ENCODE assay signal across 23 cellular contexts in genomic region chr13:45773236-45773635, GRCh38.
DNase-seq lines count a peak whose midpoint lies in the region; TF ChIP-seq lines count a peak whose summit lies in the region.
"Had no signal": no experiment of that assay in that cellular context is flagged by ENCODE, and none has a peak within 500 bp of the region (broad histone marks: within the 10 kb centered on the region; RNA-seq: fewer than 3 reads in every experiment).

No MANE protein-coding gene starts in this region.

- no peaks in the 10 kb centered on the region for H3K36me3 Mint-ChIP-seq in endodermal cell (ENCODE audit: low read depth)
- H3K36me3 Mint-ChIP-seq: natural killer cell had no signal

- H3K4me3 ChIP-seq in AG04450 (ENCODE audit: low read depth, low read length) (no peak overlapping the region), foreskin fibroblast (ENCODE audit: low read depth in 1 of 2, low read length in 2 of 2) (no peak overlapping the region), right atrium auricular region (no peak overlapping the region), endodermal cell (ENCODE audit: low read length) (no peak overlapping the region)
- H3K4me3 ChIP-seq: dorsolateral prefrontal cortex, uterus had no signal

- DNase-seq in AG04450 (ENCODE audit: low read depth, low spot score) (peak; percentile 10), LHCN-M2 (ENCODE audit: low read depth) (peak; percentile 5), amniotic stem cell (lab: John Stamatoyannopoulos, UW) (peak; percentile 3), foreskin fibroblast (peak; percentile 12 to 34), right atrium auricular region (ENCODE audit: low spot score) (no peak), endodermal cell (no peak), midbrain (lab: John Stamatoyannopoulos, UW) (no peak), mesenteric fat pad (ENCODE audit: low spot score) (no peak)
- DNase-seq: activated CD4-positive, alpha-beta T cell treated with anti-CD3 and anti-CD28 coated beads for 1 hour; activated naive CD4-positive, alpha-beta T cell treated with Interleukin-2 at 50 U/mL for 16 hours; activated T-cell treated with anti-CD3 and anti-CD28 coated beads, Interleukin-2, amount 50 U/mL, for 24 hours; C1 segment of cervical spinal cord; dorsolateral prefrontal cortex; H9; natural killer cell; NCI-H1694 treated with DMSO at 0.1 percent for 48 hours; NCI-H226; PC-3; SIG-M5; T-helper 1 cell; uterus had no signal

- H3K4me3 Mint-ChIP-seq in endodermal cell: no peak overlapping the region
- H3K4me3 Mint-ChIP-seq: activated T-cell treated with anti-CD3 and anti-CD28 coated beads, Interleukin-2, amount 50 U/mL, for 24 hours; central memory CD8-positive, alpha-beta T cell; H9; natural killer cell had no signal

- no peak overlapping the region for H3K27ac Mint-ChIP-seq in endodermal cell
- H3K27ac Mint-ChIP-seq: activated T-cell treated with anti-CD3 and anti-CD28 coated beads, Interleukin-2, amount 50 U/mL, for 24 hours; H9; natural killer cell had no signal

- H3K9ac ChIP-seq in endodermal cell (ENCODE audit: extremely low read depth, low read length, poor library complexity, severe bottlenecking): no peak overlapping the region

- no peaks in the 10 kb centered on the region for H3K27me3 Mint-ChIP-seq in endodermal cell (ENCODE audit: insufficient read depth)

- peaks cover 17% of the 10 kb centered on the region for H3K27me3 ChIP-seq in AG04450 (ENCODE audit: control insufficient read depth, insufficient read depth, low read length)
- H3K27me3 ChIP-seq in right atrium auricular region: no peaks in the 10 kb centered on the region
- H3K27me3 ChIP-seq in endodermal cell (ENCODE audit: control insufficient read depth, insufficient read depth, low read length, poor library complexity, severe bottlenecking): no peaks in the 10 kb centered on the region
- H3K27me3 ChIP-seq: uterus had no signal

- H3K27ac ChIP-seq in AG04450 (ENCODE audit: low read depth, low read length) (no peak overlapping the region), right atrium auricular region (no peak overlapping the region), endodermal cell (ENCODE audit: low read depth, low read length) (no peak overlapping the region)
- H3K27ac ChIP-seq: dorsolateral prefrontal cortex, epithelial cell of prostate, uterus had no signal

- TF ChIP-seq CTCF in AG04450 (IDR thresholded peaks at IDR 0.05; ENCODE audit: low read depth, low read length) (no peak), foreskin fibroblast (IDR thresholded peaks at IDR 0.05; ENCODE audit: low read depth, low read length) (no peak), right atrium auricular region (IDR thresholded peaks at IDR 0.05) (no peak), endodermal cell (conservative IDR thresholded peaks at IDR 0.05) (no peak)

- H3K36me3 ChIP-seq in right atrium auricular region: no peaks in the 10 kb centered on the region
- H3K36me3 ChIP-seq in endodermal cell (ENCODE audit: control insufficient read depth, insufficient read depth, low read length): no peaks in the 10 kb centered on the region
- H3K36me3 ChIP-seq: uterus had no signal

- H3K4me1 ChIP-seq in right atrium auricular region (no peaks in the 10 kb centered on the region), endodermal cell (ENCODE audit: control insufficient read depth, insufficient read depth, low read length) (peaks cover 35% of the 10 kb centered on the region)
- H3K4me1 ChIP-seq: uterus had no signal

- H3K9me3 ChIP-seq in AG04450 (ENCODE audit: control insufficient read depth, insufficient read depth, low read length) (no peaks in the 10 kb centered on the region), right atrium auricular region (no peaks in the 10 kb centered on the region), endodermal cell (ENCODE audit: control insufficient read depth, low read length) (peaks cover 15% of the 10 kb centered on the region)
- H3K9me3 ChIP-seq: uterus had no signal

- 96 to 100% methylated on average over 1 of the region's 2 CpGs for WGBS in endodermal cell (ENCODE audit: insufficient coverage in 1 of 2, insufficient read length in 1 of 2), 2 experiments

- peaks cover 10% of the 10 kb centered on the region for H3K9me3 Mint-ChIP-seq in endodermal cell
- H3K9me3 Mint-ChIP-seq: activated T-cell treated with anti-CD3 and anti-CD28 coated beads, Interleukin-2, amount 50 U/mL, for 24 hours; central memory CD8-positive, alpha-beta T cell; natural killer cell had no signal

- POLR2A ChIA-PET in AG04450 (lab: Yijun Ruan, JAX): no interaction called here

- CTCF ChIA-PET in AG04450 (lab: Charles Lee): interaction anchor here (1.0 kb wide), 1 partner anchor 11 kb away, joined by 3 read pairs; no protein-coding TSS in a partner anchor

- peaks cover 53% of the 10 kb centered on the region for H3K4me1 Mint-ChIP-seq in endodermal cell
- H3K4me1 Mint-ChIP-seq: central memory CD8-positive, alpha-beta T cell; natural killer cell had no signal

Comparison
In these comparisons a context has a peak if more than half of its experiments do, and no peak if none do; other contexts are left out.
1. DNase-seq: peak in AG04450 (single experiment), LHCN-M2 (single experiment), amniotic stem cell (single experiment) and foreskin fibroblast (2 of 2); none in right atrium auricular region (single experiment), endodermal cell (single experiment), midbrain (single experiment) and mesenteric fat pad (single experiment).